In genomic region chr13:60562081-60562764, GRCh38 we compare ENCODE assay signal across 18 cellular contexts.
A peak's percentile ranks its signal among the peaks of the same experiment; 100 is the strongest.
DNase-seq lines count a peak whose midpoint lies in the region; ATAC-seq and TF ChIP-seq lines count a peak whose summit lies in the region.
"Had no signal": no experiment of that assay in that cellular context is flagged by ENCODE, and none has a peak within 500 bp of the region (broad histone marks: within the 10 kb centered on the region; RNA-seq: fewer than 3 reads in every experiment).

No MANE protein-coding gene starts in this region.

- POLR2A ChIA-PET in PC-3 (lab: Charles Lee; ENCODE audit: unreplicated experiment), result no interaction called here

- no peak overlapping the region for H2AK5ac ChIP-seq in trophoblast cell (ENCODE audit: low read length)

- H3K9me3 ChIP-seq in PC-3 (ENCODE audit: low read length) (no peaks in the 10 kb centered on the region), trophoblast cell (ENCODE audit: insufficient read depth, low read depth, low read length) (no peaks in the 10 kb centered on the region)
- H3K9me3 ChIP-seq: A549, Caco-2, SJSA1 had no signal

- no peak overlapping the region for H3K23ac ChIP-seq in trophoblast cell (ENCODE audit: low read length)

- H3K9me2 ChIP-seq in PC-3 (replicated peaks; ENCODE audit: low read length), result no peaks in the 10 kb centered on the region

- CTCF ChIA-PET in PC-3 (lab: Charles Lee), result no interaction called here
- CTCF ChIA-PET in activated naive CD4-positive, alpha-beta T cell treated with anti-CD3 and anti-CD28 coated beads, Interleukin-2, amount 10 ng/mL, durations not matched to agents 7 days and 5 days (lab: Charles Lee), result no interaction called here

- H3K79me2 ChIP-seq in PC-3 (ENCODE audit: low read length), result no peaks in the 10 kb centered on the region
- H3K79me2 ChIP-seq in trophoblast cell (ENCODE audit: control insufficient read depth, insufficient read depth, low read length, poor library complexity), result no peaks in the 10 kb centered on the region

- no peak overlapping the region for H3K27ac ChIP-seq in PC-3 (ENCODE audit: low read length)
- no peak overlapping the region for H3K27ac ChIP-seq in trophoblast cell (ENCODE audit: low read depth, low read length)
- H3K27ac ChIP-seq: A549, RWPE1, SJSA1 had no signal

- DNase-seq in EL (peak; percentile 21), PC-3 (peak; percentile 5), epithelial cell of esophagus (ENCODE audit: low read depth) (peak; percentile 68), trophoblast cell (peak; percentile 22 to 71), midbrain (lab: John Stamatoyannopoulos, UW) (no peak)
- DNase-seq in activated naive CD4-positive, alpha-beta T cell treated with anti-CD3 and anti-CD28 coated beads, Interleukin-2, amount 10 ng/mL, durations not matched to agents 7 days and 5 days, result no peak
- DNase-seq: Caco-2; CD4-positive, CD25-positive, alpha-beta regulatory T cell; DMS153; H9; NCI-H1436; NCI-H2029 treated with DMSO at 0.1 percent for 48 hours; NCI-H748 treated with DMSO at 0.1 percent for 48 hours had no signal

- no peaks in the 10 kb centered on the region for H4K20me1 ChIP-seq in PC-3 (ENCODE audit: low read length)

- H2AFZ ChIP-seq in PC-3 (ENCODE audit: low read length) (no peak overlapping the region), trophoblast cell (ENCODE audit: insufficient read depth, low read length, poor library complexity) (no peak overlapping the region)

- no peaks in the 10 kb centered on the region for H3F3A ChIP-seq in PC-3 (ENCODE audit: low read length, unreplicated experiment)

- H3K36me3 Mint-ChIP-seq in activated naive CD4-positive, alpha-beta T cell treated with anti-CD3 and anti-CD28 coated beads, Interleukin-2, amount 10 ng/mL, durations not matched to agents 7 days and 5 days, result peaks cover 2% of the 10 kb centered on the region

- ATAC-seq in PC-3 (no peak), GM18867 (IDR thresholded peaks at IDR 0.05; ENCODE audit: unreplicated experiment) (no peak)
- ATAC-seq: A549, K562 had no signal

- H3K4me3 ChIP-seq in PC-3 (ENCODE audit: low read length), result no peak overlapping the region
- H3K4me3 ChIP-seq in epithelial cell of esophagus (ENCODE audit: low read length), result no peak overlapping the region
- no peak overlapping the region for H3K4me3 ChIP-seq in trophoblast cell (ENCODE audit: low read depth, low read length)
- H3K4me3 ChIP-seq: A549, K562, SJSA1 had no signal

- no peak overlapping the region for H3K4ac ChIP-seq in trophoblast cell (ENCODE audit: low read depth, low read length)

- no peak overlapping the region for H2BK12ac ChIP-seq in trophoblast cell (ENCODE audit: low read length)

- H3K9me3 Mint-ChIP-seq in activated naive CD4-positive, alpha-beta T cell treated with anti-CD3 and anti-CD28 coated beads, Interleukin-2, amount 10 ng/mL, durations not matched to agents 7 days and 5 days, result no peaks in the 10 kb centered on the region
- H3K9me3 Mint-ChIP-seq: CD4-positive, CD25-positive, alpha-beta regulatory T cell; H9 had no signal

- H3K14ac ChIP-seq in trophoblast cell (ENCODE audit: low read length), result no peak overlapping the region

- H3K4me1 Mint-ChIP-seq in activated naive CD4-positive, alpha-beta T cell treated with anti-CD3 and anti-CD28 coated beads, Interleukin-2, amount 10 ng/mL, durations not matched to agents 7 days and 5 days, result no peaks in the 10 kb centered on the region
- H3K4me1 Mint-ChIP-seq: CD4-positive, CD25-positive, alpha-beta regulatory T cell had no signal

- H3K4me2 ChIP-seq in PC-3 (ENCODE audit: low read length) (no peak overlapping the region), trophoblast cell (ENCODE audit: low read length) (no peak overlapping the region)
- H3K4me2 ChIP-seq: A549 had no signal

- no TSS peak for BruUV-seq in PC-3 (replicated peaks; lab: Mats Ljungman, UMichigan)

- H3K18ac ChIP-seq in trophoblast cell (ENCODE audit: low read length), result no peak overlapping the region

- H2BK5ac ChIP-seq in trophoblast cell (ENCODE audit: low read depth, low read length, poor library complexity), result no peak overlapping the region

- H3K27ac Mint-ChIP-seq in activated naive CD4-positive, alpha-beta T cell treated with anti-CD3 and anti-CD28 coated beads, Interleukin-2, amount 10 ng/mL, durations not matched to agents 7 days and 5 days, result no peak overlapping the region

- H3K9ac ChIP-seq in PC-3 (ENCODE audit: low read length) (no peak overlapping the region), trophoblast cell (ENCODE audit: low read length) (no peak overlapping the region)

- H3K27me3 Mint-ChIP-seq in activated naive CD4-positive, alpha-beta T cell treated with anti-CD3 and anti-CD28 coated beads, Interleukin-2, amount 10 ng/mL, durations not matched to agents 7 days and 5 days, result no peaks in the 10 kb centered on the region
- H3K27me3 Mint-ChIP-seq: CD4-positive, CD25-positive, alpha-beta regulatory T cell had no signal

- H3K27me3 ChIP-seq in PC-3 (ENCODE audit: low read length) (no peaks in the 10 kb centered on the region), trophoblast cell (ENCODE audit: insufficient read depth, low read length) (no peaks in the 10 kb centered on the region)
- H3K27me3 ChIP-seq: SJSA1 had no signal

- no peak overlapping the region for H2BK120ac ChIP-seq in trophoblast cell (ENCODE audit: insufficient read depth, low read length, poor library complexity)

- no peaks in the 10 kb centered on the region for H3K36me3 ChIP-seq in PC-3 (ENCODE audit: low read depth, low read length)
- no peaks in the 10 kb centered on the region for H3K36me3 ChIP-seq in trophoblast cell (ENCODE audit: control insufficient read depth in 1 of 2, insufficient read depth in 2 of 2, low read length in 2 of 2)
- H3K36me3 ChIP-seq: SJSA1 had no signal

- H4K91ac ChIP-seq in trophoblast cell (ENCODE audit: low read depth, low read length), result no peak overlapping the region

- TF ChIP-seq CTCF in PC-3 (conservative IDR thresholded peaks at IDR 0.05; ENCODE audit: low read depth, low read length) (no peak), epithelial cell of esophagus (IDR thresholded peaks at IDR 0.05; ENCODE audit: insufficient read depth, low read depth, low read length, missing control alignments) (no peak)

- H3K4me3 Mint-ChIP-seq in activated naive CD4-positive, alpha-beta T cell treated with anti-CD3 and anti-CD28 coated beads, Interleukin-2, amount 10 ng/mL, durations not matched to agents 7 days and 5 days, result no peak overlapping the region
- H3K4me3 Mint-ChIP-seq: CD4-positive, CD25-positive, alpha-beta regulatory T cell; H9 had no signal

- H4K12ac ChIP-seq in trophoblast cell (ENCODE audit: low read depth, low read length), result no peak overlapping the region

- intact Hi-C loops in PC-3 (cut with micrococcal nuclease), result no loop called here

- WGBS in trophoblast cell (ENCODE audit: extremely low coverage, insufficient coverage, insufficient read length), result no CpG with 5 or more reads among the region's 5 CpGs

- H3K4me1 ChIP-seq in PC-3 (ENCODE audit: insufficient read depth, low read length) (no peaks in the 10 kb centered on the region), trophoblast cell (ENCODE audit: control insufficient read depth in 1 of 2, insufficient read depth in 2 of 2, low read length in 2 of 2) (no peaks in the 10 kb centered on the region)
- H3K4me1 ChIP-seq: A549, Caco-2, SJSA1 had no signal

- no peaks in the 10 kb centered on the region for H3K79me1 ChIP-seq in trophoblast cell (ENCODE audit: low read length)

- H4K8ac ChIP-seq in trophoblast cell (ENCODE audit: low read depth, low read length), result no peak overlapping the region

Comparison
In these comparisons a context has a peak if more than half of its experiments do, and no peak if none do; other contexts are left out.
1. DNase-seq: peak in EL (single experiment), PC-3 (single experiment), epithelial cell of esophagus (single experiment) and trophoblast cell (2 of 2); none in activated naive CD4-positive, alpha-beta T cell treated with anti-CD3 and anti-CD28 coated beads, Interleukin-2, amount 10 ng/mL, durations not matched to agents 7 days and 5 days (single experiment) and midbrain (single experiment).